ENCODE assay signal across 2 cellular contexts in the genomic region with DNA sequence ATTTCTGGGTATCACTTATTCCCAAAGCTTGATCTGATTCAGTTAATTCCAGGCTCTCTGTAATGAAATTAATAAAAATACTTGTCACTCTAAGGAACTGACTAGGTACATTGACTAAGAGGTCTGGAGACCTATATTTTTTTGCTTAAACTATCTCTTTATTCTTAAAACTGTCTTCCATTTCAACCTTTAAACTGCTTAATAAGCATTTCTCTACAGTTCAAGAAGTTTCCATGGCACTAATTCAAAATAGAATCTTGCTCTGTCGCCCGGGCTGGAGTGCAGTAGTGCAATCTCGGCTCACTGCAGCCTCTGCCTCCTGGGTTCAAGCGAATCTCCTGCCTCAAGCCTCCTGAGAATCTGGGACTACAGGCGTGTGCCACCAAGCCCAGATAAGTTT.
A peak's percentile ranks its signal among the peaks of the same experiment; 100 is the strongest.
TF ChIP-seq lines count a peak whose summit lies in the region.

No MANE protein-coding gene starts in this region.

TF ChIP-seq in HepG2, 621 proteins besides CTCF, POLR2A, EP300 and RAD21:
- TF ChIP-seq, protein P1, sequence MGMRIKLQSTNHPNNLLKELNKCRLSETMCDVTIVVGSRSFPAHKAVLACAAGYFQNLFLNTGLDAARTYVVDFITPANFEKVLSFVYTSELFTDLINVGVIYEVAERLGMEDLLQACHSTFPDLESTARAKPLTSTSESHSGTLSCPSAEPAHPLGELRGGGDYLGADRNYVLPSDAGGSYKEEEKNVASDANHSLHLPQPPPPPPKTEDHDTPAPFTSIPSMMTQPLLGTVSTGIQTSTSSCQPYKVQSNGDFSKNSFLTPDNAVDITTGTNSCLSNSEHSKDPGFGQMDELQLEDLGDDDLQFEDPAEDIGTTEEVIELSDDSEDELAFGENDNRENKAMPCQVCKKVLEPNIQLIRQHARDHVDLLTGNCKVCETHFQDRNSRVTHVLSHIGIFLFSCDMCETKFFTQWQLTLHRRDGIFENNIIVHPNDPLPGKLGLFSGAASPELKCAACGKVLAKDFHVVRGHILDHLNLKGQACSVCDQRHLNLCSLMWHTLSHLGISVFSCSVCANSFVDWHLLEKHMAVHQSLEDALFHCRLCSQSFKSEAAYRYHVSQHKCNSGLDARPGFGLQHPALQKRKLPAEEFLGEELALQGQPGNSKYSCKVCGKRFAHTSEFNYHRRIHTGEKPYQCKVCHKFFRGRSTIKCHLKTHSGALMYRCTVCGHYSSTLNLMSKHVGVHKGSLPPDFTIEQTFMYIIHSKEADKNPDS (CRISPR knock-in tag; IDR thresholded peaks at IDR 0.05): no peak
- TF ChIP-seq NR0B2 (CRISPR knock-in tag; IDR thresholded peaks at IDR 0.05) (no peak), RBM39 (IDR thresholded peaks at IDR 0.05; ENCODE audit: low read depth, low read length, poor library complexity, severe bottlenecking) (no peak), ZSCAN12 (CRISPR knock-in tag; IDR thresholded peaks at IDR 0.05) (no peak), GATAD2A (CRISPR knock-in tag; IDR thresholded peaks at IDR 0.05) (no peak), MAFF (IDR thresholded peaks at IDR 0.05; ENCODE audit: low read depth, low read length) (peak; percentile 65), CHCHD3 (CRISPR knock-in tag; IDR thresholded peaks at IDR 0.05) (no peak), FOXA3 (CRISPR knock-in tag; IDR thresholded peaks at IDR 0.05) (no peak), MAFK (conservative IDR thresholded peaks at IDR 0.05 in 1 of 2, IDR thresholded peaks at IDR 0.05 in 1 of 2; ENCODE audit: low read length in 2 of 2) (peak; percentile 67 to 77)
- TF ChIP-seq, protein P2, sequence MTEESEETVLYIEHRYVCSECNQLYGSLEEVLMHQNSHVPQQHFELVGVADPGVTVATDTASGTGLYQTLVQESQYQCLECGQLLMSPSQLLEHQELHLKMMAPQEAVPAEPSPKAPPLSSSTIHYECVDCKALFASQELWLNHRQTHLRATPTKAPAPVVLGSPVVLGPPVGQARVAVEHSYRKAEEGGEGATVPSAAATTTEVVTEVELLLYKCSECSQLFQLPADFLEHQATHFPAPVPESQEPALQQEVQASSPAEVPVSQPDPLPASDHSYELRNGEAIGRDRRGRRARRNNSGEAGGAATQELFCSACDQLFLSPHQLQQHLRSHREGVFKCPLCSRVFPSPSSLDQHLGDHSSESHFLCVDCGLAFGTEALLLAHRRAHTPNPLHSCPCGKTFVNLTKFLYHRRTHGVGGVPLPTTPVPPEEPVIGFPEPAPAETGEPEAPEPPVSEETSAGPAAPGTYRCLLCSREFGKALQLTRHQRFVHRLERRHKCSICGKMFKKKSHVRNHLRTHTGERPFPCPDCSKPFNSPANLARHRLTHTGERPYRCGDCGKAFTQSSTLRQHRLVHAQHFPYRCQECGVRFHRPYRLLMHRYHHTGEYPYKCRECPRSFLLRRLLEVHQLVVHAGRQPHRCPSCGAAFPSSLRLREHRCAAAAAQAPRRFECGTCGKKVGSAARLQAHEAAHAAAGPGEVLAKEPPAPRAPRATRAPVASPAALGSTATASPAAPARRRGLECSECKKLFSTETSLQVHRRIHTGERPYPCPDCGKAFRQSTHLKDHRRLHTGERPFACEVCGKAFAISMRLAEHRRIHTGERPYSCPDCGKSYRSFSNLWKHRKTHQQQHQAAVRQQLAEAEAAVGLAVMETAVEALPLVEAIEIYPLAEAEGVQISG (CRISPR knock-in tag; IDR thresholded peaks at IDR 0.05): no peak

TF ChIP-seq in SK-N-SH treated with all-trans-retinoic acid at 6 μM for 48 hours, 23 proteins besides CTCF, POLR2A, EP300 and RAD21 (continued from another document):
- TF ChIP-seq CSDC2 (CRISPR knock-in tag; IDR thresholded peaks at IDR 0.05) (no peak), ISL1 (CRISPR knock-in tag; IDR thresholded peaks at IDR 0.05) (no peak), ZFP30 (CRISPR knock-in tag; IDR thresholded peaks at IDR 0.05) (no peak), ZC3H10 (CRISPR knock-in tag; IDR thresholded peaks at IDR 0.05) (no peak)
- TF ChIP-seq, protein P3, sequence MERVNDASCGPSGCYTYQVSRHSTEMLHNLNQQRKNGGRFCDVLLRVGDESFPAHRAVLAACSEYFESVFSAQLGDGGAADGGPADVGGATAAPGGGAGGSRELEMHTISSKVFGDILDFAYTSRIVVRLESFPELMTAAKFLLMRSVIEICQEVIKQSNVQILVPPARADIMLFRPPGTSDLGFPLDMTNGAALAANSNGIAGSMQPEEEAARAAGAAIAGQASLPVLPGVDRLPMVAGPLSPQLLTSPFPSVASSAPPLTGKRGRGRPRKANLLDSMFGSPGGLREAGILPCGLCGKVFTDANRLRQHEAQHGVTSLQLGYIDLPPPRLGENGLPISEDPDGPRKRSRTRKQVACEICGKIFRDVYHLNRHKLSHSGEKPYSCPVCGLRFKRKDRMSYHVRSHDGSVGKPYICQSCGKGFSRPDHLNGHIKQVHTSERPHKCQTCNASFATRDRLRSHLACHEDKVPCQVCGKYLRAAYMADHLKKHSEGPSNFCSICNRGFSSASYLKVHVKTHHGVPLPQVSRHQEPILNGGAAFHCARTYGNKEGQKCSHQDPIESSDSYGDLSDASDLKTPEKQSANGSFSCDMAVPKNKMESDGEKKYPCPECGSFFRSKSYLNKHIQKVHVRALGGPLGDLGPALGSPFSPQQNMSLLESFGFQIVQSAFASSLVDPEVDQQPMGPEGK (CRISPR knock-in tag; IDR thresholded peaks at IDR 0.05; ENCODE audit: borderline replicate concordance): no peak
